ENCODE assay signal across 1 cellular context in genomic region chr1:53075206-53075605, GRCh38.
TF ChIP-seq lines count a peak whose summit lies in the region.

No MANE protein-coding gene starts in this region.

TF ChIP-seq in WTC11, 78 proteins besides CTCF, POLR2A, EP300 and RAD21 (continued from another document):
- TF ChIP-seq JUN (CRISPR knock-in tag; IDR thresholded peaks at IDR 0.05) (no peak), SMAD3 (CRISPR knock-in tag; IDR thresholded peaks at IDR 0.05; ENCODE audit: borderline replicate concordance) (no peak), ATF1 (CRISPR knock-in tag; IDR thresholded peaks at IDR 0.05) (no peak)
